In the genomic region with DNA sequence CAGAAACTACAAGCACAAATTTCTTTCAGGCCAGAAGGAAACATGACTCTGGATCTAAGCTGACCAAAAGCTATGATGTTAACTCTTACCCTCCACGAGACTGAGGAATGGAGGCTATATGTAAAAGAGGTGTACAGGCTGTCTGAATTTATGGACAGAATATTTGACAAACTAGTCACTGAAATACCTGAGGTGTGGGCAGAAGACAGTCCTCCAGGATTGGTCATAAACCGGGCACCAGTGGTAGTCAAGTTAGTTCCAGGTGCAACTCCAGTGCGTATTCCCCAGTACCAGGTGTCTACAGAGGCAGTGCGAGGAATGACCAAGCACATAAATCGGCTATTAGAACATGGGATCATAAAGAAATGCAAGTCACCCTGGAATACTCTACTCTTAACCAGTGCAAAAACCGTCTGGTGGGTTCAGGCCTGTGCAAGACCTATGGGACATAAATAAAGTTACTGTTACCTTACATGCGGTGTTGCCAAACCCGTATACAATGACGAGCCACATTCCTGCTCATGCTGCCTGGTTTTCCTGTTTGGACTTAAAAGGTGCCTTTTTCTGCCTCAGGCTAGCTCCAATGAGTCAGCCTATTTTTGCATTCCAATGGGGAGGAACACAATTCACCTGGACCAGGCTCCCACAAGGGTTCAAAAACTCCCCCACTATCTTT, we compare ENCODE assay signal across 22 cellular contexts. TPM values are rescaled to one million over a fixed set of nuclear protein-coding genes. Genes with fewer than 3 reads are reported as not detected.
DNase-seq lines count a peak whose midpoint lies in the region; ATAC-seq, FAIRE-seq and TF ChIP-seq lines count a peak whose summit lies in the region.
"Had no signal": no experiment of that assay in that cellular context is flagged by ENCODE, and none has a peak within 500 bp of the region (broad histone marks: within the 10 kb centered on the region; RNA-seq: fewer than 3 reads in every experiment).

No MANE protein-coding gene starts in this region.

- FAIRE-seq in HepG2 (lab: Jason Lieb, UNC) (no peak), kidney (lab: Jason Lieb, UNC) (no peak)
- FAIRE-seq: A204.1, endothelial cell of umbilical vein, small intestine had no signal

- TF ChIP-seq EP300 in HepG2 (IDR thresholded peaks at IDR 0.05; ENCODE audit: low read depth in 2 of 2, low read length in 2 of 2): no peak
- no peak for TF ChIP-seq EP300 in HepG2 (CRISPR knock-in tag; IDR thresholded peaks at IDR 0.05; ENCODE audit: borderline replicate concordance)

- peak; percentile 29; the same call in 2 of the 3 replicates for ATAC-seq in HepG2
- ATAC-seq in right lobe of liver: no peak
- ATAC-seq: left lung had no signal

- TF ChIP-seq CTCF in HepG2 (CRISPR knock-in tag; IDR thresholded peaks at IDR 0.05) (no peak), right lobe of liver (IDR thresholded peaks at IDR 0.05) (no peak), breast epithelium (IDR thresholded peaks at IDR 0.05) (no peak), kidney (IDR thresholded peaks at IDR 0.05; ENCODE audit: borderline replicate concordance, extremely low read depth, insufficient read depth) (no peak), foreskin fibroblast (IDR thresholded peaks at IDR 0.05; ENCODE audit: low read depth, low read length) (no peak), Peyer's patch (IDR thresholded peaks at IDR 0.05) (no peak)

- TF ChIP-seq RAD21 in HepG2 (CRISPR knock-in tag; IDR thresholded peaks at IDR 0.05): no peak

- no peak for TF ChIP-seq POLR2A in HepG2 (IDR thresholded peaks at IDR 0.05; ENCODE audit: insufficient read depth in 1 of 2, low read depth in 2 of 2, low read length in 2 of 2)
- no peak for TF ChIP-seq POLR2A in right lobe of liver (IDR thresholded peaks at IDR 0.05)
- TF ChIP-seq POLR2A in breast epithelium (IDR thresholded peaks at IDR 0.05): no peak
- TF ChIP-seq POLR2A in Peyer's patch (IDR thresholded peaks at IDR 0.05): no peak

- intact Hi-C loops in HepG2 (cut with micrococcal nuclease; ENCODE audit: unreplicated experiment) (no loop called here), right lobe of liver (cut with DNase I) (no loop called here), breast epithelium (cut with DNase I; ENCODE audit: low total_unique reads) (no loop called here), kidney (cut with DNase I) (no loop called here)

- H3K4me2 ChIP-seq in HepG2 (ENCODE audit: low read depth, low read length): 0 out of 2 replicates have a peak overlapping the region, but pooled peaks have one; percentile 62

- no peak overlapping the region for H3K9ac ChIP-seq in HepG2 (ENCODE audit: insufficient read depth, low read depth, low read length)
- no peak overlapping the region for H3K9ac ChIP-seq in kidney (ENCODE audit: low read length in 2 of 2)

- no peak overlapping the region for H3K27ac ChIP-seq in HepG2 (ENCODE audit: extremely low read length, insufficient read depth, low read length)
- no peak overlapping the region for H3K27ac ChIP-seq in right lobe of liver
- peak overlapping the region; percentile 71 to 82 for H3K27ac ChIP-seq in breast epithelium
- peak overlapping the region; percentile 56 to 68 for H3K27ac ChIP-seq in kidney (ENCODE audit: low read depth in 2 of 2, low read length in 2 of 2)
- no peak overlapping the region for H3K27ac ChIP-seq in Peyer's patch
- H3K27ac ChIP-seq: coronary artery, left lung, upper lobe of left lung had no signal

- in situ Hi-C loops in HepG2 (cut with HindIII; ENCODE audit: extremely low pct_ligation_motif_present, low pct_unique_long_range_greater_than_20kb): loop anchor here (5.0 kb wide), 1 partner anchor 35 kb away; the partner anchor contains the start of gene WDR91

- H2AFZ ChIP-seq in HepG2 (ENCODE audit: low read length): no peak overlapping the region

- peaks cover 21 to 69% of the 10 kb centered on the region in 2 experiments for H3K36me3 ChIP-seq in HepG2 (replicated peaks in 1 of 2; ENCODE audit: control insufficient read depth in 1 of 2, insufficient read depth in 2 of 2, low read length in 2 of 2)
- peaks cover 0 to 3% (median 0%) of the 10 kb centered on the region in 4 donors for H3K36me3 ChIP-seq in right lobe of liver
- peaks cover 7% of the 10 kb centered on the region for H3K36me3 ChIP-seq in breast epithelium
- H3K36me3 ChIP-seq in kidney (ENCODE audit: control insufficient read depth in 1 of 2, insufficient read depth in 2 of 2, low read length in 2 of 2): peaks cover 9 to 12% of the 10 kb centered on the region in 2 donors
- peaks cover 0 to 4% (median 0%) of the 10 kb centered on the region in 3 donors for H3K36me3 ChIP-seq in Peyer's patch

- DNase-seq in HepG2 (ENCODE audit: low spot score): peak; percentile 26
- no peak for DNase-seq in right lobe of liver
- DNase-seq in breast epithelium (ENCODE audit: low spot score in 2 of 2): peak in 1 of 2 donors; percentile 78
- DNase-seq in kidney: no peak
- DNase-seq in NOMO-1 treated with DMSO at 0.1 percent for 48 hours (lab: John Stamatoyannopoulos, UW; ENCODE audit: unreplicated experiment): no peak
- no peak for DNase-seq in foreskin fibroblast
- DNase-seq in Peyer's patch: no peak
- no peak for DNase-seq in cerebellar cortex (ENCODE audit: low spot score)
- DNase-seq: activated CD8-positive, alpha-beta memory T cell treated with anti-CD3 and anti-CD28 coated beads, Interleukin-2, amount 50 U/mL, for 48 hours; activated naive CD4-positive, alpha-beta T cell treated with Interleukin-2 at 50 U/mL for 16 hours; CD4-positive, CD25-positive, alpha-beta regulatory T cell; DMS79 treated with DMSO at 0.1 percent for 48 hours; Kasumi-1; left lung; NCI-H146; NCI-H2227 treated with DMSO at 0.1 percent for 48 hours; occipital lobe; small intestine; upper lobe of left lung had no signal

- H4K20me1 ChIP-seq in HepG2 (ENCODE audit: insufficient read depth, low read length): peaks cover 5% of the 10 kb centered on the region; the same call in 1 of the 2 replicates

- H3K27me3 ChIP-seq in HepG2 (ENCODE audit: control insufficient read depth in 1 of 2, insufficient read depth in 2 of 2, low read length in 2 of 2): no peaks in the 10 kb centered on the region
- H3K27me3 ChIP-seq in right lobe of liver: no peaks in the 10 kb centered on the region
- no peaks in the 10 kb centered on the region for H3K27me3 ChIP-seq in breast epithelium
- no peaks in the 10 kb centered on the region for H3K27me3 ChIP-seq in Peyer's patch
- H3K27me3 ChIP-seq: left lung, upper lobe of left lung had no signal

- H3K79me2 ChIP-seq in HepG2 (ENCODE audit: insufficient read depth, low read length): peaks cover 47% of the 10 kb centered on the region

- 92% methylated on average over 9 of the region's 9 CpGs for WGBS in HepG2 (ENCODE audit: low lambda C conversion rate)
- WGBS in right lobe of liver (ENCODE audit: insufficient coverage, low coverage, low lambda C conversion rate, missing lambda C conversion rate): 98% methylated on average over 9 of the region's 9 CpGs

- POLR2A ChIA-PET in HepG2 (lab: Yijun Ruan, JAX): interaction anchor here (1.3 kb wide), 1 partner anchor 34 kb away, joined by 4 read pairs; the partner anchor contains the start of gene WDR91

- H3K4me3 ChIP-seq in HepG2 (replicated peaks in 1 of 3; ENCODE audit: insufficient read depth in 1 of 3, low read depth in 2 of 3, low read length in 3 of 3) (no peak overlapping the region), right lobe of liver (no peak overlapping the region), breast epithelium (no peak overlapping the region), kidney (ENCODE audit: low read length in 2 of 2) (no peak overlapping the region), foreskin fibroblast (ENCODE audit: low read depth in 1 of 2, low read length in 2 of 2) (no peak overlapping the region), Peyer's patch (no peak overlapping the region)
- H3K4me3 ChIP-seq: coronary artery, left lung, upper lobe of left lung had no signal

- H3K9me3 ChIP-seq in HepG2 (ENCODE audit: low read length) (peaks cover 30% of the 10 kb centered on the region), right lobe of liver (no peaks in the 10 kb centered on the region), breast epithelium (peaks cover 14 to 20% of the 10 kb centered on the region in 2 donors), kidney (ENCODE audit: control insufficient read depth in 1 of 2, low read length in 2 of 2) (peaks cover 7 to 12% of the 10 kb centered on the region in 2 donors), Peyer's patch (peaks cover 0 to 26% (median 7%) of the 10 kb centered on the region in 4 donors)

- CTCF ChIA-PET in HepG2 (lab: Yijun Ruan, JAX; ENCODE audit: low intra/inter-chr PET ratio, low total read pairs): no interaction called here

- H3K4me1 ChIP-seq in HepG2 (ENCODE audit: insufficient read depth, low read length) (peaks cover 43% of the 10 kb centered on the region), right lobe of liver (no peaks in the 10 kb centered on the region), breast epithelium (peaks cover 0 to 6% of the 10 kb centered on the region in 2 donors), kidney (ENCODE audit: control insufficient read depth in 1 of 2, insufficient read depth in 1 of 2, low read depth in 1 of 2, low read length in 2 of 2) (peaks cover 0 to 5% of the 10 kb centered on the region in 2 donors), Peyer's patch (no peaks in the 10 kb centered on the region)
- H3K4me1 ChIP-seq: left lung, upper lobe of left lung had no signal

- BruUV-seq in HepG2 (replicated peaks; lab: Mats Ljungman, UMichigan): no TSS peak

RNA-seq across cellular contexts. Expression of gene CYREN, which starts 6.7 kb away (rescaled TPM):
- total RNA-seq in HepG2 (2016; rRNA removed; fragmentation: Illumina TruSeq; extraction: Trizol): 60.7 and 68.6 TPM in 2 replicates
- 24.2 and 27.7 TPM in 2 replicates for total RNA-seq in HepG2 (2016; cell fraction: cytosol; rRNA removed; fragmentation: Illumina TruSeq; extraction: Trizol; ENCODE audit: low read depth)
- 58.8 and 66.8 TPM in 2 replicates for total RNA-seq in HepG2 (2016; cell fraction: insoluble cytoplasmic fraction; rRNA removed; fragmentation: Illumina TruSeq; extraction: Trizol)
- total RNA-seq in HepG2 (2016; cell fraction: membrane; rRNA removed; fragmentation: Illumina TruSeq; extraction: Trizol): 48.2 and 58.3 TPM in 2 replicates
- total RNA-seq in HepG2 (2016; cell fraction: nucleus; rRNA removed; fragmentation: Illumina TruSeq; extraction: Trizol): 42.2 and 46.2 TPM in 2 replicates
- 19.3 and 20.7 TPM in 2 replicates for polyA plus RNA-seq in HepG2 (2011; rRNA removed)
- 19.8 and 20.9 TPM in 2 replicates for polyA plus RNA-seq in HepG2 (2011; cell fraction: cytosol; rRNA removed)
- 15.6 and 18.8 TPM in 2 replicates for polyA plus RNA-seq in HepG2 (2011; cell fraction: nucleus; rRNA removed)
- 44.5 and 69.6 TPM in 2 replicates for polyA plus RNA-seq in HepG2 (2012)
- polyA plus RNA-seq in HepG2 (2016; cell fraction: cytosol; fragmentation: Illumina TruSeq; extraction: Trizol; ENCODE audit: low read depth): 13.5 and 22.0 TPM in 2 replicates
- 62.6 and 67.4 TPM in 2 replicates for polyA plus RNA-seq in HepG2 (2016; cell fraction: insoluble cytoplasmic fraction; fragmentation: Illumina TruSeq; extraction: Trizol; ENCODE audit: low read depth)
- 31.2 and 44.6 TPM in 2 replicates for polyA plus RNA-seq in HepG2 (2016; cell fraction: membrane; fragmentation: Illumina TruSeq; extraction: Trizol; ENCODE audit: low read depth)
- polyA plus RNA-seq in HepG2 (2016; cell fraction: nucleus; fragmentation: Illumina TruSeq; extraction: Trizol; ENCODE audit: insufficient read depth, low read depth): 46.9 and 49.8 TPM in 2 replicates
- 24.4 and 62.5 TPM in 2 replicates for polyA minus RNA-seq in HepG2 (2011; rRNA and poly(A)+ RNA removed; ENCODE audit: low replicate concordance)
- 8.6 and 12.1 TPM in 2 replicates for polyA minus RNA-seq in HepG2 (2011; cell fraction: cytosol; rRNA and poly(A)+ RNA removed)
- 20.6 and 24.7 TPM in 2 replicates for polyA minus RNA-seq in HepG2 (2011; cell fraction: nucleus; rRNA and poly(A)+ RNA removed)
- 10 to 100 TPM; 11.5 to 17.1 (median 15.0) TPM for total RNA-seq in right lobe of liver
- 10 to 100 TPM; 36.8 to 41.6 (median 41.6) TPM for total RNA-seq in breast epithelium
- 89.3 TPM for total RNA-seq in kidney
- 39.4 TPM for polyA plus RNA-seq in kidney (ENCODE audit: insufficient read depth, low read depth, low replicate concordance)
- total RNA-seq in Peyer's patch: 10 to 100 TPM; 32.4 to 66.8 (median 42.5) TPM

RNA-seq across cellular contexts. Expression of gene TMEM140, which starts 29.3 kb away (rescaled TPM):
- total RNA-seq in HepG2 (2016; rRNA removed; fragmentation: Illumina TruSeq; extraction: Trizol): 5.6 and 9.2 TPM in 2 replicates
- 1.1 and 1.5 TPM in 2 replicates for total RNA-seq in HepG2 (2016; cell fraction: cytosol; rRNA removed; fragmentation: Illumina TruSeq; extraction: Trizol; ENCODE audit: low read depth)
- total RNA-seq in HepG2 (2016; cell fraction: insoluble cytoplasmic fraction; rRNA removed; fragmentation: Illumina TruSeq; extraction: Trizol): 6.3 and 8.9 TPM in 2 replicates
- total RNA-seq in HepG2 (2016; cell fraction: membrane; rRNA removed; fragmentation: Illumina TruSeq; extraction: Trizol): 2.6 and 3.2 TPM in 2 replicates
- total RNA-seq in HepG2 (2016; cell fraction: nucleus; rRNA removed; fragmentation: Illumina TruSeq; extraction: Trizol): 7.9 and 10.4 TPM in 2 replicates
- 21.7 and 35.7 TPM in 2 replicates for polyA plus RNA-seq in HepG2 (2011; rRNA removed)
- polyA plus RNA-seq in HepG2 (2011; cell fraction: cytosol; rRNA removed): 24.2 and 35.4 TPM in 2 replicates
- polyA plus RNA-seq in HepG2 (2011; cell fraction: nucleus; rRNA removed): 17.7 and 30.5 TPM in 2 replicates
- 45.3 and 74.1 TPM in 2 replicates for polyA plus RNA-seq in HepG2 (2012)
- 1.1 TPM in 2 replicates for polyA plus RNA-seq in HepG2 (2016; cell fraction: cytosol; fragmentation: Illumina TruSeq; extraction: Trizol; ENCODE audit: low read depth)
- 5.3 and 6.1 TPM in 2 replicates for polyA plus RNA-seq in HepG2 (2016; cell fraction: insoluble cytoplasmic fraction; fragmentation: Illumina TruSeq; extraction: Trizol; ENCODE audit: low read depth)
- 2.1 and 2.2 TPM in 2 replicates for polyA plus RNA-seq in HepG2 (2016; cell fraction: membrane; fragmentation: Illumina TruSeq; extraction: Trizol; ENCODE audit: low read depth)
- 7.8 and 11.6 TPM in 2 replicates for polyA plus RNA-seq in HepG2 (2016; cell fraction: nucleus; fragmentation: Illumina TruSeq; extraction: Trizol; ENCODE audit: insufficient read depth, low read depth)
- polyA minus RNA-seq in HepG2 (2011; rRNA and poly(A)+ RNA removed; ENCODE audit: low replicate concordance): 0.26 and 39.0 TPM in 2 replicates
- polyA minus RNA-seq in HepG2 (2011; cell fraction: cytosol; rRNA and poly(A)+ RNA removed): 15.9 and 32.1 TPM in 2 replicates
- 41.2 and 55.0 TPM in 2 replicates for polyA minus RNA-seq in HepG2 (2011; cell fraction: nucleus; rRNA and poly(A)+ RNA removed)
- 10 to 100 TPM; 31.2 to 58.9 (median 37.4) TPM for total RNA-seq in right lobe of liver
- 10 to 100 TPM; 23.1 to 55.7 (median 52.8) TPM for total RNA-seq in breast epithelium
- 31.3 TPM for total RNA-seq in kidney
- 28.2 TPM for polyA plus RNA-seq in kidney (ENCODE audit: insufficient read depth, low read depth, low replicate concordance)
- 10 to 100 TPM; 33.4 to 39.6 (median 36.5) TPM for total RNA-seq in Peyer's patch

RNA-seq across cellular contexts. Expression of gene WDR91, which starts 34.2 kb away (rescaled TPM):
- total RNA-seq in HepG2 (2016; rRNA removed; fragmentation: Illumina TruSeq; extraction: Trizol) (10.0 and 12.1 TPM in 2 replicates), right lobe of liver (10 to 100 TPM in 1 of 6 experiments, 1 to 10 TPM in 5; 6.0 to 11.5 (median 8.6) TPM), breast epithelium (10 to 100 TPM; 21.4 to 26.5 (median 23.1) TPM), kidney (73.9 TPM), Peyer's patch (10 to 100 TPM in 3 of 4 donors, 1 to 10 TPM in 1; 6.7 to 44.6 (median 22.2) TPM)
- total RNA-seq in HepG2 (2016; cell fraction: cytosol; rRNA removed; fragmentation: Illumina TruSeq; extraction: Trizol; ENCODE audit: low read depth): 1.1 and 1.8 TPM in 2 replicates
- total RNA-seq in HepG2 (2016; cell fraction: insoluble cytoplasmic fraction; rRNA removed; fragmentation: Illumina TruSeq; extraction: Trizol): 9.2 and 12.1 TPM in 2 replicates
- total RNA-seq in HepG2 (2016; cell fraction: membrane; rRNA removed; fragmentation: Illumina TruSeq; extraction: Trizol): 1.5 and 2.3 TPM in 2 replicates
- total RNA-seq in HepG2 (2016; cell fraction: nucleus; rRNA removed; fragmentation: Illumina TruSeq; extraction: Trizol): 11.3 and 14.5 TPM in 2 replicates
- polyA plus RNA-seq in HepG2 (2011; rRNA removed) (11.6 and 13.7 TPM in 2 replicates), kidney (ENCODE audit: insufficient read depth, low read depth, low replicate concordance) (27.8 TPM)
- 7.2 and 8.6 TPM in 2 replicates for polyA plus RNA-seq in HepG2 (2011; cell fraction: cytosol; rRNA removed)
- polyA plus RNA-seq in HepG2 (2011; cell fraction: nucleus; rRNA removed): 43.9 and 51.3 TPM in 2 replicates
- 5.7 and 6.1 TPM in 2 replicates for polyA plus RNA-seq in HepG2 (2012)
- polyA plus RNA-seq in HepG2 (2016; cell fraction: cytosol; fragmentation: Illumina TruSeq; extraction: Trizol; ENCODE audit: low read depth): 0.26 and 0.31 TPM in 2 replicates
- polyA plus RNA-seq in HepG2 (2016; cell fraction: insoluble cytoplasmic fraction; fragmentation: Illumina TruSeq; extraction: Trizol; ENCODE audit: low read depth): 10.7 and 11.4 TPM in 2 replicates
- polyA plus RNA-seq in HepG2 (2016; cell fraction: membrane; fragmentation: Illumina TruSeq; extraction: Trizol; ENCODE audit: low read depth): 0.56 and 0.65 TPM in 2 replicates
- polyA plus RNA-seq in HepG2 (2016; cell fraction: nucleus; fragmentation: Illumina TruSeq; extraction: Trizol; ENCODE audit: insufficient read depth, low read depth): 21.1 and 22.2 TPM in 2 replicates
- 8.2 and 19.7 TPM in 2 replicates for polyA minus RNA-seq in HepG2 (2011; rRNA and poly(A)+ RNA removed; ENCODE audit: low replicate concordance)
- 5.3 and 8.8 TPM in 2 replicates for polyA minus RNA-seq in HepG2 (2011; cell fraction: cytosol; rRNA and poly(A)+ RNA removed)
- polyA minus RNA-seq in HepG2 (2011; cell fraction: nucleus; rRNA and poly(A)+ RNA removed): 12.6 and 17.4 TPM in 2 replicates

RNA-seq across cellular contexts. Expression of gene STRA8, which starts 56.5 kb away (rescaled TPM):
- not detected in 2 replicates for total RNA-seq in HepG2 (2016; rRNA removed; fragmentation: Illumina TruSeq; extraction: Trizol)
- total RNA-seq in HepG2 (2016; cell fraction: cytosol; rRNA removed; fragmentation: Illumina TruSeq; extraction: Trizol; ENCODE audit: low read depth): not detected in 2 replicates
- total RNA-seq in HepG2 (2016; cell fraction: insoluble cytoplasmic fraction; rRNA removed; fragmentation: Illumina TruSeq; extraction: Trizol): not detected in 2 replicates
- not detected in 2 replicates for total RNA-seq in HepG2 (2016; cell fraction: membrane; rRNA removed; fragmentation: Illumina TruSeq; extraction: Trizol)
- not detected in 2 replicates for total RNA-seq in HepG2 (2016; cell fraction: nucleus; rRNA removed; fragmentation: Illumina TruSeq; extraction: Trizol)
- polyA plus RNA-seq in HepG2 (2011; rRNA removed): 0.20 TPM in 1 of 2 replicates, not detected in the other
- polyA plus RNA-seq in HepG2 (2011; cell fraction: cytosol; rRNA removed): not detected in 2 replicates
- polyA plus RNA-seq in HepG2 (2011; cell fraction: nucleus; rRNA removed): 0.18 and 0.38 TPM in 2 replicates
- polyA plus RNA-seq in HepG2 (2012): not detected in 2 replicates
- not detected in 2 replicates for polyA plus RNA-seq in HepG2 (2016; cell fraction: cytosol; fragmentation: Illumina TruSeq; extraction: Trizol; ENCODE audit: low read depth)
- polyA plus RNA-seq in HepG2 (2016; cell fraction: insoluble cytoplasmic fraction; fragmentation: Illumina TruSeq; extraction: Trizol; ENCODE audit: low read depth): not detected in 2 replicates
- not detected in 2 replicates for polyA plus RNA-seq in HepG2 (2016; cell fraction: membrane; fragmentation: Illumina TruSeq; extraction: Trizol; ENCODE audit: low read depth)
- not detected in 2 replicates for polyA plus RNA-seq in HepG2 (2016; cell fraction: nucleus; fragmentation: Illumina TruSeq; extraction: Trizol; ENCODE audit: insufficient read depth, low read depth)
- not detected in 2 replicates for polyA minus RNA-seq in HepG2 (2011; rRNA and poly(A)+ RNA removed; ENCODE audit: low replicate concordance)
- polyA minus RNA-seq in HepG2 (2011; cell fraction: cytosol; rRNA and poly(A)+ RNA removed): not detected in 2 replicates
- polyA minus RNA-seq in HepG2 (2011; cell fraction: nucleus; rRNA and poly(A)+ RNA removed): not detected in 2 replicates
- total RNA-seq in right lobe of liver: not detected
- not detected for total RNA-seq in breast epithelium
- not detected for total RNA-seq in kidney
- polyA plus RNA-seq in kidney (ENCODE audit: insufficient read depth, low read depth, low replicate concordance): 0.43 TPM
- total RNA-seq in Peyer's patch: not detected
- total RNA-seq: CD4-positive, CD25-positive, alpha-beta regulatory T cell; endothelial cell of umbilical vein; left lung; occipital lobe; upper lobe of left lung had no signal
- polyA plus RNA-seq: CD4-positive, CD25-positive, alpha-beta regulatory T cell; endothelial cell of umbilical vein; small intestine had no signal

Comparison
In these comparisons a context has a peak if more than half of its experiments do, and no peak if none do; other contexts are left out.
1. H3K27ac ChIP-seq: peak in breast epithelium (2 of 2) and kidney (2 of 2); none in HepG2 (single experiment), right lobe of liver (0 of 3) and Peyer's patch (0 of 4).